In genomic region chr5:119389288-119390065, GRCh38 we compare ENCODE assay signal across 10 cellular contexts. TPM values are rescaled to one million over a fixed set of nuclear protein-coding genes. Genes with fewer than 3 reads are reported as not detected.
DNase-seq lines count a peak whose midpoint lies in the region; ATAC-seq and TF ChIP-seq lines count a peak whose summit lies in the region.
"Had no signal": no experiment of that assay in that cellular context is flagged by ENCODE, and none has a peak within 500 bp of the region (broad histone marks: within the 10 kb centered on the region; RNA-seq: fewer than 3 reads in every experiment).

No MANE protein-coding gene starts in this region.

- no peak overlapping the region for H3K27ac ChIP-seq in CD8-positive, alpha-beta T cell (ENCODE audit: low read depth, low read length)
- H3K27ac ChIP-seq in trophoblast cell (ENCODE audit: low read depth, low read length) (peak overlapping the region; percentile 23), neuronal stem cell (replicated peaks; ENCODE audit: low read length) (no peak overlapping the region)

- no CpG with 5 or more reads among the region's 3 CpGs for WGBS in trophoblast cell (ENCODE audit: extremely low coverage, insufficient coverage, insufficient read length)
- WGBS in neuronal stem cell (ENCODE audit: extremely low coverage in 2 of 2, insufficient read length in 2 of 2, insufficient replicate concordance in 1 of 2), 2 donors, result no CpG with 5 or more reads among the region's 3 CpGs

- no peaks in the 10 kb centered on the region for H3K79me1 ChIP-seq in trophoblast cell (ENCODE audit: low read length)
- no peaks in the 10 kb centered on the region for H3K79me1 ChIP-seq in neuronal stem cell (ENCODE audit: low read depth, low read length)

- intact Hi-C loops in CD8-positive, alpha-beta T cell (cut with DNase I, micrococcal nuclease), result no loop called here
- intact Hi-C loops in dendritic cell treated with granulocyte-macrophage colony-stimulating factor and Interleukin-4, amounts not matched to agents 40 ng/mL and 50 ng/mL, for 4 days (cut with micrococcal nuclease), result no loop called here

- TF ChIP-seq CTCF in CD8-positive, alpha-beta T cell (IDR thresholded peaks at IDR 0.05), result no peak
- no peak for TF ChIP-seq CTCF in osteocyte (IDR thresholded peaks at IDR 0.05)

- H2AFZ ChIP-seq in trophoblast cell (ENCODE audit: insufficient read depth, low read length, poor library complexity), result no peak overlapping the region
- H2AFZ ChIP-seq in neuronal stem cell (ENCODE audit: low read length), result no peak overlapping the region

- H3K23ac ChIP-seq in trophoblast cell (ENCODE audit: low read length) (no peak overlapping the region), neuronal stem cell (ENCODE audit: low read depth, low read length, poor library complexity) (no peak overlapping the region)

- no peak overlapping the region for H3K4me3 ChIP-seq in CD8-positive, alpha-beta T cell (ENCODE audit: low read depth, low read length)
- no peak overlapping the region for H3K4me3 ChIP-seq in trophoblast cell (ENCODE audit: low read depth, low read length)
- no peak overlapping the region for H3K4me3 ChIP-seq in neuronal stem cell (ENCODE audit: low read length in 2 of 2)

- H3K9me3 Mint-ChIP-seq in CD8-positive, alpha-beta T cell, result no peaks in the 10 kb centered on the region
- no peaks in the 10 kb centered on the region for H3K9me3 Mint-ChIP-seq in dendritic cell treated with granulocyte-macrophage colony-stimulating factor and Interleukin-4, amounts not matched to agents 40 ng/mL and 50 ng/mL, for 4 days
- no peaks in the 10 kb centered on the region for H3K9me3 Mint-ChIP-seq in osteocyte (ENCODE audit: unreplicated experiment)

- H3K4me3 Mint-ChIP-seq in CD8-positive, alpha-beta T cell, result no peak overlapping the region
- peak overlapping the region; percentile 72 for H3K4me3 Mint-ChIP-seq in dendritic cell treated with granulocyte-macrophage colony-stimulating factor and Interleukin-4, amounts not matched to agents 40 ng/mL and 50 ng/mL, for 4 days
- no peak overlapping the region for H3K4me3 Mint-ChIP-seq in osteocyte (ENCODE audit: unreplicated experiment)

- H4K91ac ChIP-seq in trophoblast cell (ENCODE audit: low read depth, low read length), result no peak overlapping the region
- H4K91ac ChIP-seq in neuronal stem cell (ENCODE audit: low read depth, low read length, poor library complexity), result no peak overlapping the region

- H3K27ac Mint-ChIP-seq in CD8-positive, alpha-beta T cell, result peak overlapping the region; percentile 85
- peak overlapping the region; percentile 79 for H3K27ac Mint-ChIP-seq in dendritic cell treated with granulocyte-macrophage colony-stimulating factor and Interleukin-4, amounts not matched to agents 40 ng/mL and 50 ng/mL, for 4 days
- H3K27ac Mint-ChIP-seq in osteocyte (ENCODE audit: unreplicated experiment), result no peak overlapping the region

- no peak for ATAC-seq in CD8-positive, alpha-beta T cell
- ATAC-seq in HG03342 (IDR thresholded peaks at IDR 0.05; ENCODE audit: unreplicated experiment), result peak; percentile 37
- no peak for ATAC-seq in HG03378 (IDR thresholded peaks at IDR 0.05; ENCODE audit: unreplicated experiment)

- POLR2A ChIA-PET in CD8-positive, alpha-beta T cell (lab: Charles Lee), result interaction anchor here (0.6 to 1.3 kb wide), 3 partner anchors 11 to 21 kb away, joined by 3 read pairs; no protein-coding TSS in a partner anchor

- no peak overlapping the region for H3K18ac ChIP-seq in trophoblast cell (ENCODE audit: low read length)
- H3K18ac ChIP-seq in neuronal stem cell (ENCODE audit: low read length), result no peak overlapping the region

- no peak overlapping the region for H3K9ac ChIP-seq in trophoblast cell (ENCODE audit: low read length)
- no peak overlapping the region for H3K9ac ChIP-seq in neuronal stem cell (ENCODE audit: low read depth, low read length, poor library complexity)

- no peak overlapping the region for H4K12ac ChIP-seq in trophoblast cell (ENCODE audit: low read depth, low read length)

- H3K14ac ChIP-seq in trophoblast cell (ENCODE audit: low read length) (no peak overlapping the region), neuronal stem cell (ENCODE audit: low read length) (no peak overlapping the region)

- no peaks in the 10 kb centered on the region for H3K79me2 ChIP-seq in trophoblast cell (ENCODE audit: control insufficient read depth, insufficient read depth, low read length, poor library complexity)

- peaks cover 37% of the 10 kb centered on the region for H3K4me1 ChIP-seq in CD8-positive, alpha-beta T cell (ENCODE audit: insufficient read depth, low read length)
- H3K4me1 ChIP-seq in trophoblast cell (ENCODE audit: control insufficient read depth in 1 of 2, insufficient read depth in 2 of 2, low read length in 2 of 2), result no peaks in the 10 kb centered on the region
- H3K4me1 ChIP-seq in neuronal stem cell (ENCODE audit: control insufficient read depth in 2 of 2, insufficient read depth in 1 of 2, low read depth in 1 of 2, low read length in 2 of 2), result peaks cover 0 to 3% of the 10 kb centered on the region in 2 donors

- H2BK5ac ChIP-seq in trophoblast cell (ENCODE audit: low read depth, low read length, poor library complexity), result no peak overlapping the region
- no peak overlapping the region for H2BK5ac ChIP-seq in neuronal stem cell (ENCODE audit: low read length)

- H3K4me1 Mint-ChIP-seq in CD8-positive, alpha-beta T cell (ENCODE audit: low read depth), result peaks cover 73% of the 10 kb centered on the region
- H3K4me1 Mint-ChIP-seq in dendritic cell treated with granulocyte-macrophage colony-stimulating factor and Interleukin-4, amounts not matched to agents 40 ng/mL and 50 ng/mL, for 4 days (ENCODE audit: low read depth), result peaks cover 83% of the 10 kb centered on the region
- H3K4me1 Mint-ChIP-seq in osteocyte (ENCODE audit: unreplicated experiment), result peaks cover 62% of the 10 kb centered on the region

- no peaks in the 10 kb centered on the region for H3K9me3 ChIP-seq in CD8-positive, alpha-beta T cell (ENCODE audit: low read length)
- H3K9me3 ChIP-seq in trophoblast cell (ENCODE audit: insufficient read depth, low read depth, low read length), result no peaks in the 10 kb centered on the region
- H3K9me3 ChIP-seq in neuronal stem cell (replicated peaks in 1 of 2; ENCODE audit: control insufficient read depth in 2 of 2, insufficient read depth in 1 of 2, low read depth in 1 of 2, low read length in 2 of 2), result no peaks in the 10 kb centered on the region
- H3K9me3 ChIP-seq: heart left ventricle had no signal

- H4K8ac ChIP-seq in trophoblast cell (ENCODE audit: low read depth, low read length) (no peak overlapping the region), neuronal stem cell (ENCODE audit: low read depth, low read length) (no peak overlapping the region)

- H2AK5ac ChIP-seq in trophoblast cell (ENCODE audit: low read length) (no peak overlapping the region), neuronal stem cell (ENCODE audit: low read depth, low read length) (no peak overlapping the region)

- H3K4me2 ChIP-seq in trophoblast cell (ENCODE audit: low read length), result peak overlapping the region; percentile 20
- no peak overlapping the region for H3K4me2 ChIP-seq in neuronal stem cell (ENCODE audit: insufficient read depth, low read length, poor library complexity, severe bottlenecking)

- H2BK12ac ChIP-seq in trophoblast cell (ENCODE audit: low read length), result no peak overlapping the region
- H2BK12ac ChIP-seq in neuronal stem cell (ENCODE audit: low read length), result no peak overlapping the region

- H3K4ac ChIP-seq in trophoblast cell (ENCODE audit: low read depth, low read length) (no peak overlapping the region), neuronal stem cell (ENCODE audit: low read length) (no peak overlapping the region)

- no peak for DNase-seq in CD8-positive, alpha-beta T cell
- DNase-seq in trophoblast cell (no peak), osteocyte (ENCODE audit: extremely low spot score, unreplicated experiment) (no peak), neuronal stem cell (ENCODE audit: low spot score) (no peak)
- DNase-seq in stimulated activated CD8-positive, alpha-beta memory T cell treated with anti-CD3 and anti-CD28 coated beads, Interleukin-4, amount 100 ng/mL, for 48 hours, result no peak
- DNase-seq: activated gamma-delta T cell, heart left ventricle had no signal

- H3K27me3 ChIP-seq in CD8-positive, alpha-beta T cell (ENCODE audit: insufficient read depth, low read length), result no peaks in the 10 kb centered on the region
- H3K27me3 ChIP-seq in trophoblast cell (ENCODE audit: insufficient read depth, low read length) (no peaks in the 10 kb centered on the region), neuronal stem cell (ENCODE audit: control insufficient read depth in 3 of 3, insufficient read depth in 3 of 3, low read depth in 1 of 3, low read length in 3 of 3) (no peaks in the 10 kb centered on the region)
- H3K27me3 ChIP-seq: heart left ventricle had no signal

- no peak overlapping the region for H2BK15ac ChIP-seq in neuronal stem cell (ENCODE audit: low read length)

- H3K36me3 ChIP-seq in CD8-positive, alpha-beta T cell (ENCODE audit: insufficient read depth, low read length), result peaks cover 10% of the 10 kb centered on the region
- H3K36me3 ChIP-seq in trophoblast cell (ENCODE audit: control insufficient read depth in 1 of 2, insufficient read depth in 2 of 2, low read length in 2 of 2) (peaks cover 0 to 4% of the 10 kb centered on the region in 2 experiments), neuronal stem cell (replicated peaks in 1 of 2; ENCODE audit: control insufficient read depth in 2 of 2, insufficient read depth in 2 of 2, low read length in 2 of 2) (peaks cover 0 to 17% of the 10 kb centered on the region in 2 donors)

- peak overlapping the region; percentile 43 for H2BK120ac ChIP-seq in trophoblast cell (ENCODE audit: insufficient read depth, low read length, poor library complexity)
- no peak overlapping the region for H2BK120ac ChIP-seq in neuronal stem cell (ENCODE audit: low read depth, low read length)

- peaks cover 57% of the 10 kb centered on the region for H3K36me3 Mint-ChIP-seq in CD8-positive, alpha-beta T cell
- peaks cover 64% of the 10 kb centered on the region for H3K36me3 Mint-ChIP-seq in dendritic cell treated with granulocyte-macrophage colony-stimulating factor and Interleukin-4, amounts not matched to agents 40 ng/mL and 50 ng/mL, for 4 days (ENCODE audit: low read depth)
- peaks cover 9% of the 10 kb centered on the region for H3K36me3 Mint-ChIP-seq in osteocyte (ENCODE audit: unreplicated experiment)

- CTCF ChIA-PET in CD8-positive, alpha-beta T cell (lab: Charles Lee), result interaction anchor here (1.3 to 1.7 kb wide), 4 partner anchors 9 to 23 kb away, joined by 3 to 7 read pairs (median 4); no protein-coding TSS in a partner anchor

- no peaks in the 10 kb centered on the region for H3K27me3 Mint-ChIP-seq in CD8-positive, alpha-beta T cell (ENCODE audit: low read depth)
- no peaks in the 10 kb centered on the region for H3K27me3 Mint-ChIP-seq in dendritic cell treated with granulocyte-macrophage colony-stimulating factor and Interleukin-4, amounts not matched to agents 40 ng/mL and 50 ng/mL, for 4 days
- H3K27me3 Mint-ChIP-seq in osteocyte (ENCODE audit: unreplicated experiment), result no peaks in the 10 kb centered on the region

RNA-seq across cellular contexts. Expression of gene TNFAIP8, which starts 33.7 kb away (rescaled TPM):
- 10 to 100 TPM; 62.3 to 63.0 TPM for total RNA-seq in CD8-positive, alpha-beta T cell
- 58.8 and 59.8 TPM in 2 replicates for polyA plus RNA-seq in trophoblast cell (2013)
- total RNA-seq in osteocyte, result 13.3 and 14.0 TPM in 2 replicates
- 13.5 TPM for polyA plus RNA-seq in neuronal stem cell (2013, experiment 1 of 2)
- polyA plus RNA-seq in neuronal stem cell (2013, experiment 2 of 2), result 13.8 TPM
